In genomic region chr18:3154214-3154613, GRCh38 we compare ENCODE assay signal across 25 cellular contexts.
DNase-seq lines count a peak whose midpoint lies in the region; ATAC-seq, FAIRE-seq and TF ChIP-seq lines count a peak whose summit lies in the region.
"Had no signal": no experiment of that assay in that cellular context is flagged by ENCODE, and none has a peak within 500 bp of the region (broad histone marks: within the 10 kb centered on the region; RNA-seq: fewer than 3 reads in every experiment).

No MANE protein-coding gene starts in this region.

- FAIRE-seq in GM12878 (lab: Jason Lieb, UNC), result no peak
- FAIRE-seq: A204.1, GM12891, GM18507, H54 had no signal

- BruUV-seq in GM12878 (replicated peaks; lab: Mats Ljungman, UMichigan), result no TSS peak

- H3K4me1 ChIP-seq in left ventricle myocardium inferior (peaks cover 78% of the 10 kb centered on the region), GM12878 (ENCODE audit: control insufficient read depth, insufficient read depth, low read length) (peaks cover 12% of the 10 kb centered on the region), subcutaneous abdominal adipose tissue (ENCODE audit: control insufficient read depth in 5 of 5, insufficient read depth in 5 of 5, low read length in 5 of 5) (peaks cover 6 to 39% (median 29%) of the 10 kb centered on the region in 5 donors)
- H3K4me1 ChIP-seq: BE2C had no signal

- H3K27me3 Mint-ChIP-seq in activated CD4-positive, alpha-beta T cell treated with anti-CD3 and anti-CD28 coated beads, Interleukin-2, amount 10 ng/mL, durations not matched to agents 24 days and 14 days, result peaks cover 4% of the 10 kb centered on the region
- H3K27me3 Mint-ChIP-seq: CD4-positive, alpha-beta T cell; CD8-positive, alpha-beta memory T cell had no signal

- RAD21 ChIA-PET in GM12878 (lab: Charles Lee; ENCODE audit: unreplicated experiment), result interaction anchor here (0.8 to 1.5 kb wide), 6 partner anchors 20 to 93 kb away, joined by 3 to 4 read pairs (median 3); no protein-coding TSS in a partner anchor

- no peak overlapping the region for H2AFZ ChIP-seq in GM12878 (ENCODE audit: control insufficient read depth, low read depth, low read length)

- no peak for TF ChIP-seq RAD21 in GM12878 (IDR thresholded peaks at IDR 0.05; ENCODE audit: insufficient read depth, low read depth, low read length)

- SMC1A ChIA-PET in GM12878 (lab: Charles Lee; ENCODE audit: uncharacterized antibody, unreplicated experiment), result interaction anchor here (0.8 to 3.7 kb wide), 6 partner anchors 19 to 282 kb away, joined by 3 to 21 read pairs (median 6); no protein-coding TSS in a partner anchor

- no peak overlapping the region for H3K27ac Mint-ChIP-seq in activated CD4-positive, alpha-beta T cell treated with anti-CD3 and anti-CD28 coated beads, Interleukin-2, amount 10 ng/mL, durations not matched to agents 24 days and 14 days
- H3K27ac Mint-ChIP-seq: CD14-positive monocyte; CD4-positive, alpha-beta T cell; CD8-positive, alpha-beta memory T cell had no signal

- TF ChIP-seq EP300 in GM12878 (IDR thresholded peaks at IDR 0.05; ENCODE audit: borderline replicate concordance in 1 of 2, control insufficient read depth in 1 of 2, low read depth in 2 of 2, low read length in 2 of 2), result no peak

- intact Hi-C loops in activated CD4-positive, alpha-beta T cell treated with anti-CD3 and anti-CD28 coated beads, Interleukin-2, amount 10 ng/mL, durations not matched to agents 24 days and 14 days (cut with micrococcal nuclease), result loop anchor here (10.0 kb wide), 1 partner anchor 339 kb away; no protein-coding TSS in a partner anchor
- intact Hi-C loops in left ventricle myocardium inferior (cut with micrococcal nuclease) (loop anchor here (10.0 kb wide), 1 partner anchor 91 kb away; the partner anchor contains the start of gene MYL12A), left cardiac atrium (cut with DNase I) (loop anchor here in 1 of 2 donors (10.0 kb wide), 1 partner anchor 91 kb away; the partner anchor contains the start of gene MYL12A), GM12878 (cut with micrococcal nuclease; ENCODE audit: unreplicated experiment) (loop anchor here (5.0 kb wide), 3 partner anchors 58 to 162 kb away; partner anchors contain the start of gene LPIN2)

- no peak for TF ChIP-seq POLR2A in GM12878 (IDR thresholded peaks at IDR 0.05; ENCODE audit: low read depth, low read length)

- H3K27ac ChIP-seq in left ventricle myocardium inferior (replicated peaks), result peak overlapping the region; percentile 79
- no peak overlapping the region; the same call in 1 of the 2 replicates for H3K27ac ChIP-seq in GM12878 (ENCODE audit: control insufficient read depth, insufficient read depth)
- H3K27ac ChIP-seq in subcutaneous abdominal adipose tissue (ENCODE audit: low read depth, low read length), result peak overlapping the region; percentile 96
- H3K27ac ChIP-seq: 22Rv1 had no signal

- POLR2A ChIA-PET in GM12878 (lab: Charles Lee), result interaction anchor here (0.6 to 1.3 kb wide), 4 partner anchors 9 to 165 kb away, joined by 3 to 6 read pairs (median 4); no protein-coding TSS in a partner anchor

- no peaks in the 10 kb centered on the region for H3K36me3 Mint-ChIP-seq in activated CD4-positive, alpha-beta T cell treated with anti-CD3 and anti-CD28 coated beads, Interleukin-2, amount 10 ng/mL, durations not matched to agents 24 days and 14 days (ENCODE audit: low read depth)
- H3K36me3 Mint-ChIP-seq: CD14-positive monocyte; CD8-positive, alpha-beta memory T cell had no signal

- H3K4me3 ChIP-seq in left ventricle myocardium inferior, result no peak overlapping the region
- no peak overlapping the region for H3K4me3 ChIP-seq in GM12878
- H3K4me3 ChIP-seq in subcutaneous abdominal adipose tissue (ENCODE audit: low read depth in 1 of 5, low read length in 5 of 5), result no peak overlapping the region
- H3K4me3 ChIP-seq: BLaER1 treated with 17β-estradiol and CSF1 and Interleukin-3, amounts not matched to agents 10 nM and 100 nM had no signal

- H3K4me1 Mint-ChIP-seq in activated CD4-positive, alpha-beta T cell treated with anti-CD3 and anti-CD28 coated beads, Interleukin-2, amount 10 ng/mL, durations not matched to agents 24 days and 14 days, result peaks cover 6% of the 10 kb centered on the region

- peak; percentile 13 for DNase-seq in activated CD4-positive, alpha-beta T cell treated with anti-CD3 and anti-CD28 coated beads, Interleukin-2, amount 10 ng/mL, durations not matched to agents 24 days and 14 days
- DNase-seq in activated CD4-positive, alpha-beta T cell treated with anti-CD3 and anti-CD28 coated beads, Interleukin-2, amount 50 U/mL, for 48 hours, result no peak
- DNase-seq in left ventricle myocardium inferior (no peak), left cardiac atrium (no peak), GM12878 (ENCODE audit: low read depth, low spot score) (no peak), cerebellar cortex (ENCODE audit: low spot score) (no peak)
- DNase-seq: ACHN; AML-193; BE2C; CD4-positive, alpha-beta T cell; CD8-positive, alpha-beta memory T cell; DMS 273 treated with DMSO at 0.1 percent for 48 hours; EL; GDM1; GOT3; HCEC 1CT had no signal

- no peak overlapping the region for H3K9ac ChIP-seq in GM12878 (ENCODE audit: control insufficient read depth, insufficient read depth, low read length)
- H3K9ac ChIP-seq in subcutaneous abdominal adipose tissue (ENCODE audit: low read length in 5 of 5), result no peak overlapping the region
- H3K9ac ChIP-seq: BLaER1 treated with 17β-estradiol and CSF1 and Interleukin-3, amounts not matched to agents 10 nM and 100 nM had no signal

- no peak for TF ChIP-seq CTCF in left ventricle myocardium inferior (IDR thresholded peaks at IDR 0.05; ENCODE audit: borderline replicate concordance)
- TF ChIP-seq CTCF in GM12878 (IDR thresholded peaks at IDR 0.05 in 2 of 3, conservative IDR thresholded peaks at IDR 0.05 in 1 of 3; ENCODE audit: control insufficient read depth in 2 of 3, extremely low read depth in 1 of 3, insufficient read depth in 1 of 3, low read depth in 3 of 3, low read length in 3 of 3), result no peak

- no peaks in the 10 kb centered on the region for H3K27me3 ChIP-seq in left ventricle myocardium inferior (ENCODE audit: low read depth)
- no peaks in the 10 kb centered on the region for H3K27me3 ChIP-seq in GM12878 (replicated peaks in 1 of 2; ENCODE audit: control insufficient read depth in 2 of 2, insufficient read depth in 2 of 2, low read length in 1 of 2)
- H3K27me3 ChIP-seq in subcutaneous abdominal adipose tissue (ENCODE audit: control insufficient read depth in 5 of 5, insufficient read depth in 4 of 5, low read length in 5 of 5), result no peaks in the 10 kb centered on the region
- H3K27me3 ChIP-seq: BE2C; BLaER1 treated with 17β-estradiol and CSF1 and Interleukin-3, amounts not matched to agents 10 nM and 100 nM had no signal

- no peak for ATAC-seq in left cardiac atrium
- no peak for ATAC-seq in GM12878
- ATAC-seq in HG03439 (IDR thresholded peaks at IDR 0.05; ENCODE audit: unreplicated experiment), result no peak

- in situ Hi-C loops in GM12878 (cut with MboI), result no loop called here

- no peaks in the 10 kb centered on the region for H3K79me2 ChIP-seq in GM12878 (ENCODE audit: control insufficient read depth, insufficient read depth, low read length)

- 75% methylated on average over 2 of the region's 2 CpGs for WGBS in GM12878 (ENCODE audit: insufficient coverage, insufficient replicate concordance, low lambda C conversion rate, missing lambda C conversion rate)

- H3K4me2 ChIP-seq in GM12878 (ENCODE audit: control insufficient read depth, insufficient read depth), result no peak overlapping the region

- CTCF ChIA-PET in GM12878 (lab: Yijun Ruan, JAX), result interaction anchor here (0.6 to 4.1 kb wide), 5 partner anchors 16 to 826 kb away, joined by 3 to 30 read pairs (median 4); partner anchors contain the start of gene MYL12A

- H3K4me3 Mint-ChIP-seq in activated CD4-positive, alpha-beta T cell treated with anti-CD3 and anti-CD28 coated beads, Interleukin-2, amount 10 ng/mL, durations not matched to agents 24 days and 14 days, result no peak overlapping the region
- H3K4me3 Mint-ChIP-seq: CD14-positive monocyte; CD4-positive, alpha-beta T cell; CD8-positive, alpha-beta memory T cell had no signal

- no peaks in the 10 kb centered on the region for H4K20me1 ChIP-seq in GM12878 (ENCODE audit: control insufficient read depth, insufficient read depth)
- H4K20me1 ChIP-seq: BLaER1 treated with 17β-estradiol and CSF1 and Interleukin-3, amounts not matched to agents 10 nM and 100 nM had no signal

- peaks cover 36% of the 10 kb centered on the region for H3K36me3 ChIP-seq in left ventricle myocardium inferior
- no peaks in the 10 kb centered on the region for H3K36me3 ChIP-seq in GM12878 (ENCODE audit: control insufficient read depth in 2 of 2, insufficient read depth in 2 of 2, low read length in 1 of 2)
- no peaks in the 10 kb centered on the region for H3K36me3 ChIP-seq in subcutaneous abdominal adipose tissue (ENCODE audit: control insufficient read depth in 5 of 5, insufficient read depth in 5 of 5, low read length in 5 of 5)
- H3K36me3 ChIP-seq: BE2C; BLaER1 treated with 17β-estradiol and CSF1 and Interleukin-3, amounts not matched to agents 10 nM and 100 nM had no signal

- H3K9me3 ChIP-seq in left ventricle myocardium inferior (replicated peaks) (no peaks in the 10 kb centered on the region), GM12878 (replicated peaks; ENCODE audit: control insufficient read depth, insufficient read depth, low read length) (no peaks in the 10 kb centered on the region), subcutaneous abdominal adipose tissue (ENCODE audit: control insufficient read depth in 5 of 5, low read length in 5 of 5) (no peaks in the 10 kb centered on the region)
- H3K9me3 ChIP-seq: BE2C; BLaER1 treated with 17β-estradiol and CSF1 and Interleukin-3, amounts not matched to agents 10 nM and 100 nM had no signal

- no peaks in the 10 kb centered on the region for H3K9me3 Mint-ChIP-seq in activated CD4-positive, alpha-beta T cell treated with anti-CD3 and anti-CD28 coated beads, Interleukin-2, amount 10 ng/mL, durations not matched to agents 24 days and 14 days
- H3K9me3 Mint-ChIP-seq: CD4-positive, alpha-beta T cell; CD8-positive, alpha-beta memory T cell had no signal
